In genomic region chr1:168391759-168392681, GRCh38 we compare ENCODE assay signal across 13 cellular contexts.
DNase-seq lines count a peak whose midpoint lies in the region; ATAC-seq and TF ChIP-seq lines count a peak whose summit lies in the region.
"Had no signal": no experiment of that assay in that cellular context is flagged by ENCODE, and none has a peak within 500 bp of the region (broad histone marks: within the 10 kb centered on the region; RNA-seq: fewer than 3 reads in every experiment).

No MANE protein-coding gene starts in this region.

- ATAC-seq in T-cell (replicated peaks in 1 of 4) (peak in 2 of 4 experiments; percentile 33 to 41), HG03571 (IDR thresholded peaks at IDR 0.05; ENCODE audit: unreplicated experiment) (no peak)
- ATAC-seq: left ventricle myocardium superior had no signal

- peak overlapping the region; percentile 5 to 9 for H3K27ac Mint-ChIP-seq in T-cell
- no peak overlapping the region for H3K27ac Mint-ChIP-seq in activated naive CD4-positive, alpha-beta T cell treated with anti-CD3 and anti-CD28 coated beads for 36 hours
- H3K27ac Mint-ChIP-seq: activated naive CD8-positive, alpha-beta T cell; CD14-positive monocyte had no signal

- DNase-seq in LNCaP clone FGC (ENCODE audit: low read depth) (peak; percentile 90), T-cell (peak in 3 of 34 experiments; percentile 5 to 14 (median 8)), esophagus muscularis mucosa (ENCODE audit: extremely low spot score) (peak; percentile 62), prostate gland (ENCODE audit: low spot score) (peak; percentile 23), NAMALWA (ENCODE audit: low spot score) (no peak)
- no peak for DNase-seq in activated naive CD4-positive, alpha-beta T cell treated with anti-CD3 and anti-CD28 coated beads for 36 hours
- DNase-seq: central memory CD4-positive, alpha-beta T cell; left ventricle myocardium superior; NCI-H82 had no signal

- peaks cover 5 to 12% of the 10 kb centered on the region in 2 donors for H3K27me3 Mint-ChIP-seq in T-cell
- H3K27me3 Mint-ChIP-seq in activated naive CD4-positive, alpha-beta T cell treated with anti-CD3 and anti-CD28 coated beads for 36 hours (ENCODE audit: low read depth) = peaks cover 8% of the 10 kb centered on the region

- TF ChIP-seq POLR2A in esophagus muscularis mucosa (IDR thresholded peaks at IDR 0.05; ENCODE audit: low read depth) = no peak
- TF ChIP-seq POLR2A in prostate gland (IDR thresholded peaks at IDR 0.05) = no peak

- H3K9me3 Mint-ChIP-seq in T-cell = no peaks in the 10 kb centered on the region
- H3K9me3 Mint-ChIP-seq in activated naive CD4-positive, alpha-beta T cell treated with anti-CD3 and anti-CD28 coated beads for 36 hours = no peaks in the 10 kb centered on the region
- H3K9me3 Mint-ChIP-seq: neural crest cell had no signal

- peaks cover 0 to 28% (median 21%) of the 10 kb centered on the region in 4 donors for H3K4me1 ChIP-seq in esophagus muscularis mucosa
- H3K4me1 ChIP-seq in prostate gland (replicated peaks) = peaks cover 10% of the 10 kb centered on the region

- no peaks in the 10 kb centered on the region for H3K36me3 ChIP-seq in esophagus muscularis mucosa
- H3K36me3 ChIP-seq in prostate gland = no peaks in the 10 kb centered on the region

- H3K4me3 ChIP-seq in LNCaP clone FGC (ENCODE audit: low read depth, low read length) (no peak overlapping the region), esophagus muscularis mucosa (no peak overlapping the region), prostate gland (no peak overlapping the region)

- no peak overlapping the region for H3K4me3 Mint-ChIP-seq in T-cell
- no peak overlapping the region for H3K4me3 Mint-ChIP-seq in activated naive CD4-positive, alpha-beta T cell treated with anti-CD3 and anti-CD28 coated beads for 36 hours
- H3K4me3 Mint-ChIP-seq: activated naive CD8-positive, alpha-beta T cell; CD14-positive monocyte; neural crest cell had no signal

- POLR2A ChIA-PET in T-cell (lab: Charles Lee) = no interaction called here

- H3K9me3 ChIP-seq in esophagus muscularis mucosa (no peaks in the 10 kb centered on the region), prostate gland (no peaks in the 10 kb centered on the region)

- 71% methylated on average over 9 of the region's 9 CpGs for WGBS in esophagus muscularis mucosa
- 46% methylated on average over 9 of the region's 9 CpGs for WGBS in prostate gland

- H3K27ac ChIP-seq in esophagus muscularis mucosa (replicated peaks in 1 of 4) = no peak overlapping the region
- H3K27ac ChIP-seq in prostate gland = no peak overlapping the region

- TF ChIP-seq CTCF in LNCaP clone FGC (IDR thresholded peaks at IDR 0.05; ENCODE audit: control insufficient read depth, extremely low read depth, insufficient read depth) = no peak
- no peak for TF ChIP-seq CTCF in esophagus muscularis mucosa (IDR thresholded peaks at IDR 0.05)
- no peak for TF ChIP-seq CTCF in prostate gland (IDR thresholded peaks at IDR 0.05)

- intact Hi-C loops in esophagus muscularis mucosa (cut with DNase I) (no loop called here), prostate gland (cut with DNase I) (no loop called here)
- intact Hi-C loops in activated naive CD4-positive, alpha-beta T cell treated with anti-CD3 and anti-CD28 coated beads for 36 hours (cut with micrococcal nuclease) = no loop called here

- TF ChIP-seq EP300 in esophagus muscularis mucosa (IDR thresholded peaks at IDR 0.05) = no peak

- H3K36me3 Mint-ChIP-seq in T-cell = no peaks in the 10 kb centered on the region
- H3K36me3 Mint-ChIP-seq in activated naive CD4-positive, alpha-beta T cell treated with anti-CD3 and anti-CD28 coated beads for 36 hours (ENCODE audit: low read depth) = no peaks in the 10 kb centered on the region
- H3K36me3 Mint-ChIP-seq: CD14-positive monocyte had no signal

- peaks cover 28 to 35% (median 30%) of the 10 kb centered on the region in 3 donors for H3K4me1 Mint-ChIP-seq in T-cell
- peaks cover 8% of the 10 kb centered on the region for H3K4me1 Mint-ChIP-seq in activated naive CD4-positive, alpha-beta T cell treated with anti-CD3 and anti-CD28 coated beads for 36 hours (ENCODE audit: low read depth)

- no peaks in the 10 kb centered on the region for H3K27me3 ChIP-seq in esophagus muscularis mucosa
- H3K27me3 ChIP-seq in prostate gland (replicated peaks; ENCODE audit: insufficient read depth) = no peaks in the 10 kb centered on the region

- CTCF ChIA-PET in T-cell (lab: Charles Lee) = no interaction called here
- CTCF ChIA-PET in activated naive CD4-positive, alpha-beta T cell treated with anti-CD3 and anti-CD28 coated beads for 36 hours (lab: Charles Lee) = no interaction called here

Comparison
In these comparisons a context has a peak if more than half of its experiments do, and no peak if none do; other contexts are left out.
1. DNase-seq: peak in LNCaP clone FGC (single experiment), esophagus muscularis mucosa (single experiment) and prostate gland (single experiment); none in NAMALWA (single experiment) and activated naive CD4-positive, alpha-beta T cell treated with anti-CD3 and anti-CD28 coated beads for 36 hours (single experiment).